22 cellular contexts compared by ENCODE assay signal in genomic region chr15:101545548-101546505, GRCh38.
"Had no signal": no experiment of that assay in that cellular context is flagged by ENCODE, and none has a peak within 500 bp of the region (broad histone marks: within the 10 kb centered on the region; RNA-seq: fewer than 3 reads in every experiment).

No MANE protein-coding gene starts in this region.

- H3K27ac ChIP-seq: ascending aorta, body of pancreas, KMS-11 had no signal

- H3K27me3 ChIP-seq: ascending aorta, body of pancreas had no signal

- H3K4me2 ChIP-seq: KMS-11 had no signal

- DNase-seq: activated B cell treated with CpG ODN at 0.5 μM for 24 hours; activated CD4-positive, alpha-beta T cell treated with anti-CD3 and anti-CD28 coated beads for 1 hour; activated CD4-positive, alpha-beta T cell treated with anti-CD3 and anti-CD28 coated beads, Interleukin-2, amount 10 ng/mL, durations not matched to agents 24 days and 14 days; activated CD4-positive, alpha-beta T cell treated with anti-CD3 and anti-CD28 coated beads, Interleukin-2, amount 50 U/mL, for 48 hours; activated CD8-positive, alpha-beta memory T cell treated with anti-CD3 and anti-CD28 coated beads, Interleukin-2, amount 10 ng/mL, durations not matched to agents 7 days and 5 days; activated effector memory CD4-positive, alpha-beta T cell treated with Interleukin-2 at 50 U/mL for 16 hours; activated naive CD4-positive, alpha-beta T cell treated with Interleukin-2 at 50 U/mL for 16 hours; activated naive CD8-positive, alpha-beta T cell treated with anti-CD3 and anti-CD28 coated beads, Interleukin-2, amount 50 U/mL, for 24 hours; activated T-cell treated with anti-CD3 and anti-CD28 coated beads, Interleukin-2, amount 50 U/mL, for 24 hours; amniotic stem cell; body of pancreas; NCI-H1092; NCI-H2029 treated with DMSO at 0.1 percent for 48 hours; NCI-H345; NCI-H510A treated with DMSO at 0.1 percent for 48 hours; SIG-M5; T-helper 17 cell; T-helper 9 cell had no signal

- H3K9ac ChIP-seq: KMS-11 had no signal

- FAIRE-seq: TTC549 had no signal

- H3K36me3 ChIP-seq: ascending aorta had no signal

- H3K9me3 ChIP-seq: ascending aorta, body of pancreas had no signal

- H3K4me1 ChIP-seq: ascending aorta, body of pancreas had no signal

- H3K4me3 ChIP-seq: ascending aorta, body of pancreas had no signal

- ATAC-seq: activated CD8-positive, alpha-beta memory T cell treated with anti-CD3 and anti-CD28 coated beads, Interleukin-2, amount 10 ng/mL, durations not matched to agents 7 days and 5 days; activated naive CD4-positive, alpha-beta T cell treated with anti-CD3 and anti-CD28 coated beads, Interleukin-2, amount 50 U/mL, for 72 hours; activated naive CD8-positive, alpha-beta T cell treated with anti-CD3 and anti-CD28 coated beads, Interleukin-2, amount 50 U/mL, for 24 hours; body of pancreas; T-helper 17 cell had no signal
